In the genomic region with DNA sequence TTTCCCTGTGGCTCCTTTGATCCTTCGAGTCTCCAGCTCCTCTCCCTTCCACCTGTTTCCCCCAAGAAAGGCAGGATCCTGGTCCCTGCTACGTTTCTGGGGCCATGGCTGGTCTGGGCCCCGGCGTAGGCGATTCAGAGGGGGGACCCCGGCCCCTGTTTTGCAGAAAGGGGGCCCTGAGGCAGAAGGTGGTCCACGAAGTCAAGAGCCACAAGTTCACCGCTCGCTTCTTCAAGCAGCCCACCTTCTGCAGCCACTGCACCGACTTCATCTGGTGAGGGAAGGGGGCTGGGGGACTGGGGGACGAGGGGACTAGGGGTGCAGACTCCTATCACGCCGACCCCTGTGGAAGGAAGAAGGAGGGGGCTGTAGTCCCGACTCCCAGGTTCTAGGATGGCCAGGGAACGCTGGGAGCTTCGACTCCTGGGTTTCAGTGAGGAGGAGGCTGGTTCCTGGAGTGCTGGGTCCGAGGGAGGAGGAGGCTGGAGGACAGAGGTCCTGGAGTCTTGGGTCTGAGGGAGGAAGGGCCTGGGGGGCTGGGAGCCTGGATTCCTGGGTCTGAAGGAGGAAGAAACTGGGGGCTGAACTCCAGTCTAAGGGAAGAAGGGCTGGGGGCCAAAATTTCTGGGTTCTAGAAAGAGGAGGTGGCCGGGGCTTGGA, we compare ENCODE assay signal across 11 cellular contexts. TPM values are rescaled to one million over a fixed set of nuclear protein-coding genes. Genes with fewer than 3 reads are reported as not detected.
DNase-seq lines count a peak whose midpoint lies in the region; ATAC-seq and TF ChIP-seq lines count a peak whose summit lies in the region.
"Had no signal": no experiment of that assay in that cellular context is flagged by ENCODE, and none has a peak within 500 bp of the region (broad histone marks: within the 10 kb centered on the region; RNA-seq: fewer than 3 reads in every experiment).

No MANE protein-coding gene starts in this region.

- H3K27ac ChIP-seq in RWPE2 (ENCODE audit: poor library complexity, severe bottlenecking) (no peak overlapping the region), hepatocyte (no peak overlapping the region), sigmoid colon (no peak overlapping the region), gastroesophageal sphincter (no peak overlapping the region)

- TF ChIP-seq EP300 in sigmoid colon (IDR thresholded peaks at IDR 0.05) (no peak), gastroesophageal sphincter (IDR thresholded peaks at IDR 0.05) (no peak)

- H3K4me2 ChIP-seq in hepatocyte, result peak overlapping the region; percentile 86

- intact Hi-C loops in sigmoid colon (cut with DNase I) (loop anchor here (5.0 kb wide), 1 partner anchor 95 kb away; no protein-coding TSS in a partner anchor), left colon (cut with DNase I, micrococcal nuclease) (no loop called here)

- peak overlapping the region; percentile 19 for H3K4me3 Mint-ChIP-seq in activated naive CD4-positive, alpha-beta T cell treated with anti-CD3 and anti-CD28 coated beads, Interleukin-2, amount 10 ng/mL, durations not matched to agents 7 days and 5 days
- H3K4me3 Mint-ChIP-seq: central memory CD8-positive, alpha-beta T cell had no signal

- H3K36me3 ChIP-seq in RWPE2 (ENCODE audit: low read depth) (no peaks in the 10 kb centered on the region), hepatocyte (replicated peaks; ENCODE audit: insufficient read depth, low read depth) (no peaks in the 10 kb centered on the region), sigmoid colon (no peaks in the 10 kb centered on the region), gastroesophageal sphincter (no peaks in the 10 kb centered on the region)

- H3K27me3 ChIP-seq in RWPE2 (ENCODE audit: insufficient read depth, poor library complexity, severe bottlenecking), result peaks cover 28% of the 10 kb centered on the region
- H3K27me3 ChIP-seq in hepatocyte, result peaks cover 29% of the 10 kb centered on the region
- H3K27me3 ChIP-seq in sigmoid colon, result peaks cover 26 to 68% (median 34%) of the 10 kb centered on the region in 3 donors
- H3K27me3 ChIP-seq in gastroesophageal sphincter, result peaks cover 69% of the 10 kb centered on the region

- H3K4me3 ChIP-seq in RWPE2 (ENCODE audit: severe bottlenecking), result peak overlapping the region; percentile 23
- H3K4me3 ChIP-seq in hepatocyte, result no peak overlapping the region
- H3K4me3 ChIP-seq in sigmoid colon, result peak overlapping the region in 3 of 4 donors; percentile 16 to 36 (median 33)
- peak overlapping the region in 1 of 2 donors; percentile 36 for H3K4me3 ChIP-seq in gastroesophageal sphincter

- H4K20me1 ChIP-seq in hepatocyte (ENCODE audit: insufficient read depth, poor library complexity, severe bottlenecking), result no peaks in the 10 kb centered on the region

- peaks cover 21% of the 10 kb centered on the region for H3K4me1 Mint-ChIP-seq in activated naive CD4-positive, alpha-beta T cell treated with anti-CD3 and anti-CD28 coated beads, Interleukin-2, amount 10 ng/mL, durations not matched to agents 7 days and 5 days

- H3K27me3 Mint-ChIP-seq in activated naive CD4-positive, alpha-beta T cell treated with anti-CD3 and anti-CD28 coated beads, Interleukin-2, amount 10 ng/mL, durations not matched to agents 7 days and 5 days, result no peaks in the 10 kb centered on the region

- H3K9me2 ChIP-seq in hepatocyte (replicated peaks; ENCODE audit: insufficient read depth), result no peaks in the 10 kb centered on the region

- no peaks in the 10 kb centered on the region for H3K36me3 Mint-ChIP-seq in activated naive CD4-positive, alpha-beta T cell treated with anti-CD3 and anti-CD28 coated beads, Interleukin-2, amount 10 ng/mL, durations not matched to agents 7 days and 5 days
- no peaks in the 10 kb centered on the region for H3K36me3 Mint-ChIP-seq in activated naive CD4-positive, alpha-beta T cell treated with anti-CD3 and anti-CD28 coated beads, Interleukin-2, amount 50 U/mL, for 72 hours

- H3K9me3 Mint-ChIP-seq in activated naive CD4-positive, alpha-beta T cell treated with anti-CD3 and anti-CD28 coated beads, Interleukin-2, amount 10 ng/mL, durations not matched to agents 7 days and 5 days, result no peaks in the 10 kb centered on the region
- H3K9me3 Mint-ChIP-seq in activated naive CD4-positive, alpha-beta T cell treated with anti-CD3 and anti-CD28 coated beads, Interleukin-2, amount 50 U/mL, for 72 hours, result no peaks in the 10 kb centered on the region
- H3K9me3 Mint-ChIP-seq: central memory CD8-positive, alpha-beta T cell had no signal

- H2AFZ ChIP-seq in hepatocyte, result peak overlapping the region; percentile 14

- no peak for TF ChIP-seq POLR2A in sigmoid colon (IDR thresholded peaks at IDR 0.05)
- TF ChIP-seq POLR2A in gastroesophageal sphincter (IDR thresholded peaks at IDR 0.05), result no peak

- H3K9me3 ChIP-seq in RWPE2 (ENCODE audit: severe bottlenecking), result no peaks in the 10 kb centered on the region
- H3K9me3 ChIP-seq in hepatocyte (ENCODE audit: low read depth), result no peaks in the 10 kb centered on the region
- H3K9me3 ChIP-seq in sigmoid colon, result no peaks in the 10 kb centered on the region
- no peaks in the 10 kb centered on the region for H3K9me3 ChIP-seq in gastroesophageal sphincter

- no peaks in the 10 kb centered on the region for H3K79me2 ChIP-seq in hepatocyte

- ATAC-seq in activated naive CD4-positive, alpha-beta T cell treated with anti-CD3 and anti-CD28 coated beads, Interleukin-2, amount 50 U/mL, for 72 hours, result no peak
- no peak for ATAC-seq in RWPE2 (ENCODE audit: low read depth)
- ATAC-seq in left colon, result no peak
- ATAC-seq in gastroesophageal sphincter, result no peak

- no peak overlapping the region for H3K27ac Mint-ChIP-seq in activated naive CD4-positive, alpha-beta T cell treated with anti-CD3 and anti-CD28 coated beads, Interleukin-2, amount 10 ng/mL, durations not matched to agents 7 days and 5 days
- H3K27ac Mint-ChIP-seq in activated naive CD4-positive, alpha-beta T cell treated with anti-CD3 and anti-CD28 coated beads, Interleukin-2, amount 50 U/mL, for 72 hours, result no peak overlapping the region

- CTCF ChIA-PET in activated naive CD4-positive, alpha-beta T cell treated with anti-CD3 and anti-CD28 coated beads, Interleukin-2, amount 10 ng/mL, durations not matched to agents 7 days and 5 days (lab: Charles Lee), result interaction anchor here (0.9 to 1.7 kb wide), 5 partner anchors 11 to 29 kb away, joined by 3 to 5 read pairs (median 5); no protein-coding TSS in a partner anchor

- WGBS in hepatocyte (ENCODE audit: low lambda C conversion rate, missing lambda C conversion rate), result 4% methylated on average over 18 of the region's 18 CpGs
- WGBS in sigmoid colon, 2 donors, result 5 to 6% methylated on average over 18 of the region's 18 CpGs
- 5 to 20% methylated on average over 2 to 3 of the region's 18 CpGs for WGBS in gastroesophageal sphincter (ENCODE audit: low coverage in 1 of 2), 2 donors

- TF ChIP-seq CTCF in RWPE2 (IDR thresholded peaks at IDR 0.05; ENCODE audit: poor library complexity, severe bottlenecking) (no peak), hepatocyte (IDR thresholded peaks at IDR 0.05; ENCODE audit: poor library complexity) (no peak), sigmoid colon (IDR thresholded peaks at IDR 0.05) (peak in 2 of 4 experiments; percentile 4 to 33), gastroesophageal sphincter (IDR thresholded peaks at IDR 0.05) (no peak)

- H3K4me1 ChIP-seq in RWPE2 (ENCODE audit: insufficient read depth, poor library complexity, severe bottlenecking) (no peaks in the 10 kb centered on the region), hepatocyte (ENCODE audit: insufficient read depth) (peaks cover 8% of the 10 kb centered on the region), sigmoid colon (peaks cover 0 to 33% (median 27%) of the 10 kb centered on the region in 4 donors), gastroesophageal sphincter (peaks cover 5 to 40% (median 26%) of the 10 kb centered on the region in 3 donors)

- DNase-seq in activated naive CD4-positive, alpha-beta T cell treated with anti-CD3 and anti-CD28 coated beads, Interleukin-2, amount 10 ng/mL, durations not matched to agents 7 days and 5 days, result no peak
- no peak for DNase-seq in activated naive CD4-positive, alpha-beta T cell treated with anti-CD3 and anti-CD28 coated beads, Interleukin-2, amount 50 U/mL, for 72 hours (ENCODE audit: low spot score in 2 of 2)
- DNase-seq in RWPE2 (ENCODE audit: low spot score), result no peak
- DNase-seq in hepatocyte (ENCODE audit: low spot score), result no peak
- DNase-seq in sigmoid colon, result no peak
- DNase-seq in left colon, result no peak
- DNase-seq in stimulated activated naive CD4-positive, alpha-beta T cell treated with Interleukin-2 at 50 U/mL for 16 hours (lab: John Stamatoyannopoulos, UW), result no peak
- DNase-seq: hippocampal formation had no signal

RNA-seq across cellular contexts. Expression of a gene that starts 0.5 kb away (rescaled TPM):
- under 1 TPM in 1 of 2 donors, not detected in 1; 0.10 TPM for total RNA-seq in activated naive CD4-positive, alpha-beta T cell treated with anti-CD3 and anti-CD28 coated beads, Interleukin-2, amount 50 U/mL, for 72 hours
- total RNA-seq in hepatocyte, result not detected in 2 replicates
- 0.18 and 0.68 TPM in 2 replicates for polyA plus RNA-seq in hepatocyte
- total RNA-seq in sigmoid colon, result not detected
- under 1 TPM in 2 of 3 donors, not detected in 1; under 0.01 to 0.34 TPM for polyA plus RNA-seq in sigmoid colon
- under 1 TPM in 1 of 2 donors, not detected in 1; 0.22 TPM for total RNA-seq in left colon
- total RNA-seq in gastroesophageal sphincter, result not detected
- total RNA-seq: skeletal muscle tissue had no signal

RNA-seq across cellular contexts. Expression of a gene that starts 14.8 kb away (rescaled TPM):
- total RNA-seq in activated naive CD4-positive, alpha-beta T cell treated with anti-CD3 and anti-CD28 coated beads, Interleukin-2, amount 50 U/mL, for 72 hours, result 10 to 100 TPM; 33.1 to 89.8 TPM
- total RNA-seq in hepatocyte, result 30.6 and 42.1 TPM in 2 replicates
- polyA plus RNA-seq in hepatocyte, result 211 and 213 TPM in 2 replicates
- 100 to 1,000 TPM in 1 of 4 donors, 10 to 100 TPM in 3; 65.5 to 189 (median 97.3) TPM for total RNA-seq in sigmoid colon
- polyA plus RNA-seq in sigmoid colon, result 10 to 100 TPM in 1 of 3 donors, 1 to 10 TPM in 2; 7.9 to 44.1 (median 9.0) TPM
- 10 to 100 TPM; 55.6 to 78.4 TPM for total RNA-seq in left colon
- total RNA-seq in gastroesophageal sphincter, result 100 to 1,000 TPM; 103 to 355 (median 140) TPM

RNA-seq across cellular contexts. Expression of a gene that starts 26.6 kb away (rescaled TPM):
- total RNA-seq in activated naive CD4-positive, alpha-beta T cell treated with anti-CD3 and anti-CD28 coated beads, Interleukin-2, amount 50 U/mL, for 72 hours, result not detected
- total RNA-seq in hepatocyte, result 0.90 and 1.4 TPM in 2 replicates
- 0.12 and 0.31 TPM in 2 replicates for polyA plus RNA-seq in hepatocyte
- not detected for total RNA-seq in sigmoid colon
- polyA plus RNA-seq in sigmoid colon, result under 1 TPM in 1 of 3 donors, not detected in 2; 0.20 TPM
- not detected for total RNA-seq in left colon
- total RNA-seq in gastroesophageal sphincter, result not detected
- total RNA-seq: skeletal muscle tissue had no signal

RNA-seq across cellular contexts. Expression of a gene that starts 58.4 kb away (rescaled TPM):
- total RNA-seq in activated naive CD4-positive, alpha-beta T cell treated with anti-CD3 and anti-CD28 coated beads, Interleukin-2, amount 50 U/mL, for 72 hours, result not detected
- total RNA-seq in hepatocyte (not detected in 2 replicates), sigmoid colon (under 1 TPM in 3 of 4 donors, not detected in 1; 0.27 to 0.36 (median 0.33) TPM), left colon (under 1 TPM; 0.09 to 0.22 TPM), gastroesophageal sphincter (1 to 10 TPM in 1 of 4 donors, under 1 TPM in 3; 0.23 to 1.1 (median 0.28) TPM)
- polyA plus RNA-seq in hepatocyte (not detected in 2 replicates), sigmoid colon (under 1 TPM in 1 of 3 donors, not detected in 2; 0.10 TPM)
